ENCODE assay signal across 34 cellular contexts in genomic region chr15:57091626-57092025, GRCh38.
"Had no signal": no experiment of that assay in that cellular context is flagged by ENCODE, and none has a peak within 500 bp of the region (broad histone marks: within the 10 kb centered on the region; RNA-seq: fewer than 3 reads in every experiment).

No MANE protein-coding gene starts in this region.

- FAIRE-seq: colon, TTC549 had no signal

- H3K4me1 ChIP-seq: esophagus squamous epithelium, left lung, suprapubic skin, tibial artery had no signal

- H3K27me3 ChIP-seq: esophagus squamous epithelium, left lung, neutrophil, sigmoid colon, suprapubic skin, tibial artery, upper lobe of right lung had no signal

- H3K9me3 ChIP-seq: esophagus squamous epithelium, left lung, neutrophil, sigmoid colon, suprapubic skin, tibial artery, upper lobe of right lung had no signal

- H3K27ac Mint-ChIP-seq: activated CD4-positive, alpha-beta memory T cell treated with anti-CD3 and anti-CD28 coated beads, Interleukin-2, amount 10 ng/mL, durations not matched to agents 7 days and 5 days; activated CD4-positive, alpha-beta T cell treated with anti-CD3 and anti-CD28 coated beads, Interleukin-2, amount 10 ng/mL, durations not matched to agents 7 days and 5 days; activated T-cell treated with anti-CD3 and anti-CD28 coated beads, Interleukin-2, amount 50 U/mL, for 24 hours; activated T-helper 17 cell treated with anti-CD3 and anti-CD28 coated beads, Interleukin-2, amount 50 U/mL, for 72 hours; stimulated activated memory B cell treated with anti-CD40 and anti-IgM and Interleukin-4, amounts not matched to agents 10 μg/mL and 1 μg/mL and 100 μg/mL, for 72 hours; stimulated activated naive CD8-positive, alpha-beta T cell treated with anti-CD3 and anti-CD28 coated beads, Interleukin-15, amount 100 ng/mL, for 72 hours; T-helper 1 cell treated with Interleukin-12 subunit alpha and Interleukin-12 subunit beta and Interleukin-4 antibody, amounts not matched to agents 30 μg/mL and 1 μg/mL, for 36 hours had no signal

- H3K36me3 ChIP-seq: left lung, suprapubic skin had no signal

- H3K4me3 Mint-ChIP-seq: activated CD4-positive, alpha-beta memory T cell treated with anti-CD3 and anti-CD28 coated beads, Interleukin-2, amount 10 ng/mL, durations not matched to agents 7 days and 5 days; activated CD4-positive, alpha-beta T cell treated with anti-CD3 and anti-CD28 coated beads, Interleukin-2, amount 10 ng/mL, durations not matched to agents 7 days and 5 days; activated T-cell treated with anti-CD3 and anti-CD28 coated beads, Interleukin-2, amount 50 U/mL, for 24 hours; activated T-helper 17 cell treated with anti-CD3 and anti-CD28 coated beads, Interleukin-2, amount 50 U/mL, for 72 hours; central memory CD8-positive, alpha-beta T cell; nephron; stimulated activated memory B cell treated with anti-CD40 and anti-IgM and Interleukin-4, amounts not matched to agents 10 μg/mL and 1 μg/mL and 100 μg/mL, for 72 hours; stimulated activated naive CD8-positive, alpha-beta T cell treated with anti-CD3 and anti-CD28 coated beads, Interleukin-15, amount 100 ng/mL, for 72 hours; T-helper 1 cell treated with Interleukin-12 subunit alpha and Interleukin-12 subunit beta and Interleukin-4 antibody, amounts not matched to agents 30 μg/mL and 1 μg/mL, for 36 hours had no signal

- DNase-seq: activated CD4-positive, alpha-beta memory T cell treated with anti-CD3 and anti-CD28 coated beads, Interleukin-2, amount 10 ng/mL, durations not matched to agents 7 days and 5 days; activated CD4-positive, alpha-beta T cell treated with anti-CD3 and anti-CD28 coated beads for 1 hour; activated CD4-positive, alpha-beta T cell treated with anti-CD3 and anti-CD28 coated beads, Interleukin-2, amount 10 ng/mL, durations not matched to agents 7 days and 5 days; activated CD8-positive, alpha-beta memory T cell treated with anti-CD3 and anti-CD28 coated beads, Interleukin-2, amount 50 U/mL, for 48 hours; activated gamma-delta T cell treated with Interleukin-2 at 50 U/mL for 16 hours; activated naive CD4-positive, alpha-beta T cell treated with anti-CD3 and anti-CD28 coated beads, Interleukin-2, amount 50 U/mL, for 16 hours; activated T-cell treated with anti-CD3 and anti-CD28 coated beads, Interleukin-2, amount 50 U/mL, for 24 hours; amniotic stem cell; dermis blood vessel endothelial cell; effector CD4-positive, alpha-beta T cell; esophagus squamous epithelium; foreskin melanocyte; left lung; mesendoderm; sigmoid colon; small intestine; stimulated activated CD4-positive, alpha-beta T cell treated with anti-CD3 and anti-CD28 coated beads, Interleukin-4, amount 100 ng/mL, for 4 hours; stimulated activated CD8-positive, alpha-beta memory T cell treated with anti-CD3 and anti-CD28 coated beads, Interleukin-4, amount 100 ng/mL, for 48 hours; stimulated activated naive CD8-positive, alpha-beta T cell treated with anti-CD3 and anti-CD28 coated beads, Interleukin-15, amount 100 ng/mL, for 72 hours; T-helper 9 cell; tibial artery; upper lobe of right lung had no signal

- ATAC-seq: activated T-helper 17 cell treated with anti-CD3 and anti-CD28 coated beads, Interleukin-2, amount 50 U/mL, for 72 hours; left lung; stimulated activated memory B cell treated with anti-CD40 and anti-IgM and Interleukin-4, amounts not matched to agents 10 μg/mL and 1 μg/mL and 100 μg/mL, for 72 hours; stimulated activated naive CD8-positive, alpha-beta T cell treated with anti-CD3 and anti-CD28 coated beads, Interleukin-15, amount 100 ng/mL, for 72 hours; upper lobe of right lung had no signal

- H3K27ac ChIP-seq: epithelial cell of prostate, esophagus squamous epithelium, left lung, neutrophil, sigmoid colon, suprapubic skin, tibial artery, upper lobe of right lung, VCaP had no signal

- H3K4me3 ChIP-seq: esophagus squamous epithelium, left lung, lung, sigmoid colon, suprapubic skin, tibial artery, upper lobe of right lung had no signal

- H3K27me3 Mint-ChIP-seq: activated CD4-positive, alpha-beta memory T cell treated with anti-CD3 and anti-CD28 coated beads, Interleukin-2, amount 10 ng/mL, durations not matched to agents 7 days and 5 days; activated CD4-positive, alpha-beta T cell treated with anti-CD3 and anti-CD28 coated beads, Interleukin-2, amount 10 ng/mL, durations not matched to agents 7 days and 5 days; activated T-cell treated with anti-CD3 and anti-CD28 coated beads, Interleukin-2, amount 50 U/mL, for 24 hours; activated T-helper 17 cell treated with anti-CD3 and anti-CD28 coated beads, Interleukin-2, amount 50 U/mL, for 72 hours; central memory CD8-positive, alpha-beta T cell; stimulated activated memory B cell treated with anti-CD40 and anti-IgM and Interleukin-4, amounts not matched to agents 10 μg/mL and 1 μg/mL and 100 μg/mL, for 72 hours; stimulated activated naive CD8-positive, alpha-beta T cell treated with anti-CD3 and anti-CD28 coated beads, Interleukin-15, amount 100 ng/mL, for 72 hours had no signal

- H3K9me3 Mint-ChIP-seq: activated CD4-positive, alpha-beta memory T cell treated with anti-CD3 and anti-CD28 coated beads, Interleukin-2, amount 10 ng/mL, durations not matched to agents 7 days and 5 days; activated CD4-positive, alpha-beta T cell treated with anti-CD3 and anti-CD28 coated beads, Interleukin-2, amount 10 ng/mL, durations not matched to agents 7 days and 5 days; activated T-cell treated with anti-CD3 and anti-CD28 coated beads, Interleukin-2, amount 50 U/mL, for 24 hours; activated T-helper 17 cell treated with anti-CD3 and anti-CD28 coated beads, Interleukin-2, amount 50 U/mL, for 72 hours; central memory CD8-positive, alpha-beta T cell; nephron; stimulated activated memory B cell treated with anti-CD40 and anti-IgM and Interleukin-4, amounts not matched to agents 10 μg/mL and 1 μg/mL and 100 μg/mL, for 72 hours; stimulated activated naive CD8-positive, alpha-beta T cell treated with anti-CD3 and anti-CD28 coated beads, Interleukin-15, amount 100 ng/mL, for 72 hours; T-helper 1 cell treated with Interleukin-12 subunit alpha and Interleukin-12 subunit beta and Interleukin-4 antibody, amounts not matched to agents 30 μg/mL and 1 μg/mL, for 36 hours had no signal
